Comparison of ENCODE assay signal across 8 cellular contexts in the genomic region with DNA sequence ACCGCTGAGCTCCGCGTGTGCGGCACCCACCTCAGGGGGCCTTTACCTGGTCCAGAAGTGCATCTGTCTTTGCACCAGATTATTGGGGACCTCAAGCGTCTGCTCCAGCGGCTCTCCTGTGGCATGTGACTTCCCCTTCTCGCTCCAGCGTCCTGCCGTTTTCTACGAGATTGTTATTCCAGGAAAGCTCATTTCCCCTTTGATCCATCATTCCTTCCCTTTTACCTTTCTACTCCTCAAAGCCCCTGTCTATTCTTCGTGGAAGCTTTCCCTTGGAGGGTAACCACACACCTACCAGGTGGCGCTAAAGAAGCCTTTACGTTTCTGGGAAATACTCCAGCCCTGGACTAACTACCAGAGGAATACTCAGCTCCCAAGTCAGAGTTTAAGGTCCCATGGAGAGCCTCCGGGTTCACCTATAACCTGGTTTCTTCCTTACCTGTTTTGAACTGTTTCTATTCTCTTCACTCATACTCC. TPM values are rescaled to one million over a fixed set of nuclear protein-coding genes. Genes with fewer than 3 reads are reported as not detected.
A peak's percentile ranks its signal among the peaks of the same experiment; 100 is the strongest.
DNase-seq lines count a peak whose midpoint lies in the region; ATAC-seq, FAIRE-seq and TF ChIP-seq lines count a peak whose summit lies in the region.

No MANE protein-coding gene starts in this region.

- H3K9ac ChIP-seq in HUES64 (ENCODE audit: low read depth, low read length) (peak overlapping the region; percentile 78), K562 (ENCODE audit: insufficient read depth in 1 of 2, low read depth in 2 of 2, low read length in 2 of 2) (peak overlapping the region; percentile 69 to 91), liver (ENCODE audit: low read depth in 1 of 2, low read length in 2 of 2) (peak overlapping the region; percentile 13 to 73)

- no TSS peak for BruUV-seq in K562 (replicated peaks; lab: Mats Ljungman, UMichigan)

- no peak for TF ChIP-seq POLR2A in K562 (conservative IDR thresholded peaks at IDR 0.05)
- peak in 1 of 4 donors; percentile 9 for TF ChIP-seq POLR2A in upper lobe of left lung (IDR thresholded peaks at IDR 0.05)

- H3K27ac ChIP-seq in HUES64 (ENCODE audit: low read depth, low read length) (no peak overlapping the region), K562 (ENCODE audit: extremely low read depth, low read depth, low read length) (peak overlapping the region; percentile 56; the same call in 2 of the 3 replicates), liver (ENCODE audit: low read depth in 1 of 2, low read length in 2 of 2) (peak overlapping the region; percentile 65 to 83), upper lobe of left lung (peak overlapping the region in 3 of 4 donors; percentile 79 to 93 (median 79))

- TF ChIP-seq RAD21 in K562 (CRISPR knock-in tag; conservative IDR thresholded peaks at IDR 0.05 in 1 of 2, IDR thresholded peaks at IDR 0.05 in 1 of 2), result no peak
- TF ChIP-seq RAD21 in liver (IDR thresholded peaks at IDR 0.05), result no peak

- H3K4me1 ChIP-seq in HUES64 (ENCODE audit: insufficient read depth, low read length) (no peaks in the 10 kb centered on the region; the same call in 1 of the 2 replicates), K562 (replicated peaks in 1 of 2; ENCODE audit: control insufficient read depth in 2 of 2, insufficient read depth in 2 of 2, low read length in 2 of 2) (peaks cover 18 to 38% of the 10 kb centered on the region in 2 experiments; a peak in 4 of 5 replicates), liver (ENCODE audit: control insufficient read depth in 4 of 4, insufficient read depth in 4 of 4, low read length in 3 of 4) (peaks cover 4 to 31% (median 20%) of the 10 kb centered on the region in 4 donors), upper lobe of left lung (peaks cover 18 to 29% (median 25%) of the 10 kb centered on the region in 4 donors)

- POLR2A ChIA-PET in K562 (lab: Yijun Ruan, JAX), result interaction anchor here (0.6 to 1.2 kb wide), 6 partner anchors 8 to 309 kb away, joined by 3 to 4 read pairs (median 3); no protein-coding TSS in a partner anchor

- H3K4me3 ChIP-seq in HUES64 (ENCODE audit: low read length) (peak overlapping the region; percentile 76), K562 (peak overlapping the region; percentile 70), liver (ENCODE audit: low read depth in 1 of 3, low read length in 3 of 3) (peak overlapping the region; percentile 79 to 93 (median 87)), upper lobe of left lung (peak overlapping the region; percentile 73 to 94 (median 80))

- 0 out of 3 replicates have a peak, but pooled peaks have one; percentile 11 for ATAC-seq in K562
- no peak for ATAC-seq in upper lobe of left lung (ENCODE audit: low FRiP score in 2 of 2)
- no peak for ATAC-seq in HG03469 (IDR thresholded peaks at IDR 0.05; ENCODE audit: unreplicated experiment)
- ATAC-seq in sciatic nerve, result no peak

- H3K79me2 ChIP-seq in K562 (ENCODE audit: control insufficient read depth, insufficient read depth, low read length), result peaks cover 40% of the 10 kb centered on the region

- WGBS in HUES64, result 14% methylated on average over 14 of the region's 14 CpGs
- WGBS in K562 (ENCODE audit: insufficient coverage, low coverage, missing lambda C conversion rate), result 0% methylated on average over 14 of the region's 14 CpGs
- 2% methylated on average over 14 of the region's 14 CpGs for WGBS in liver
- 3 to 6% methylated on average over 14 of the region's 14 CpGs for WGBS in upper lobe of left lung, 2 donors

- DNase-seq in COLO668 (lab: John Stamatoyannopoulos, UW; ENCODE audit: unreplicated experiment), result peak; percentile 11
- DNase-seq in K562 (ENCODE audit: extremely low read depth in 1 of 4, low spot score in 3 of 4), result peak in 2 of 4 experiments; percentile 16 to 22
- DNase-seq in upper lobe of left lung, result peak in 1 of 2 donors; percentile 30
- DNase-seq in NCI-H1092 treated with DMSO at 0.1 percent for 48 hours (lab: John Stamatoyannopoulos, UW), result no peak
- no peak for DNase-seq in sciatic nerve (ENCODE audit: low spot score)

- TF ChIP-seq EP300 in K562 (IDR thresholded peaks at IDR 0.05; ENCODE audit: low read length) (no peak), upper lobe of left lung (IDR thresholded peaks at IDR 0.05) (no peak)

- in situ Hi-C loops in K562 (cut with MboI), result no loop called here

- peak overlapping the region; percentile 50; the same call in 1 of the 2 replicates for H2AFZ ChIP-seq in K562 (ENCODE audit: low read depth, low read length)

- peak; percentile 29 for FAIRE-seq in K562 (lab: Jason Lieb, UNC)

- H3K9me1 ChIP-seq in K562 (ENCODE audit: control insufficient read depth, insufficient read depth, low read length), result no peaks in the 10 kb centered on the region

- H3K27me3 ChIP-seq in HUES64 (ENCODE audit: insufficient read depth, low read length) (peaks cover 12% of the 10 kb centered on the region), K562 (ENCODE audit: control insufficient read depth in 2 of 2, insufficient read depth in 2 of 2, low read length in 2 of 2) (no peaks in the 10 kb centered on the region), liver (ENCODE audit: control insufficient read depth in 4 of 4, insufficient read depth in 4 of 4, low read length in 3 of 4) (no peaks in the 10 kb centered on the region), upper lobe of left lung (no peaks in the 10 kb centered on the region)

- peak in 2 of 3 experiments; percentile 17 to 30; a peak in 3 of 6 replicates for TF ChIP-seq CTCF in K562 (IDR thresholded peaks at IDR 0.05 in 2 of 3, conservative IDR thresholded peaks at IDR 0.05 in 1 of 3; ENCODE audit: insufficient read depth in 2 of 3, low read depth in 1 of 3, low read length in 3 of 3)
- no peak for TF ChIP-seq CTCF in liver (IDR thresholded peaks at IDR 0.05; ENCODE audit: low read depth, low read length, missing input control)
- TF ChIP-seq CTCF in upper lobe of left lung (IDR thresholded peaks at IDR 0.05), result no peak

- peak overlapping the region; percentile 81 for H3K4me2 ChIP-seq in K562 (ENCODE audit: insufficient read depth, low read length)

- no peaks in the 10 kb centered on the region for H3K9me3 ChIP-seq in HUES64 (ENCODE audit: insufficient read depth, low read depth, low read length)
- H3K9me3 ChIP-seq in K562 (replicated peaks; ENCODE audit: control insufficient read depth, insufficient read depth, low read depth, low read length), result no peaks in the 10 kb centered on the region
- no peaks in the 10 kb centered on the region for H3K9me3 ChIP-seq in liver (ENCODE audit: control insufficient read depth in 4 of 4, low read length in 3 of 4)
- H3K9me3 ChIP-seq in upper lobe of left lung, result no peaks in the 10 kb centered on the region

- H3K36me3 ChIP-seq in HUES64 (ENCODE audit: insufficient read depth, low read length) (peaks cover 49% of the 10 kb centered on the region), K562 (ENCODE audit: control insufficient read depth, insufficient read depth, low read length) (peaks cover 53% of the 10 kb centered on the region), liver (ENCODE audit: control insufficient read depth in 4 of 4, insufficient read depth in 3 of 4, low read depth in 1 of 4, low read length in 3 of 4) (peaks cover 6 to 38% (median 34%) of the 10 kb centered on the region in 4 donors), upper lobe of left lung (peaks cover 18 to 39% (median 25%) of the 10 kb centered on the region in 4 donors)

- intact Hi-C loops in K562 (cut with micrococcal nuclease), result no loop called here
- intact Hi-C loops in sciatic nerve (cut with DNase I), result no loop called here

- CTCF ChIA-PET in K562 (lab: Yijun Ruan, JAX; ENCODE audit: low intra/inter-chr PET ratio), result no interaction called here

- peaks cover 20% of the 10 kb centered on the region; the same call in 1 of the 2 replicates for H4K20me1 ChIP-seq in K562 (replicated peaks; ENCODE audit: control insufficient read depth, insufficient read depth, low read length)

RNA-seq across cellular contexts. Expression of gene FKBP4, which starts 1.5 kb away (rescaled TPM):
- polyA plus RNA-seq in HUES64 (2013, experiment 1 of 2), result 88.0 TPM
- 86.2 TPM for polyA plus RNA-seq in HUES64 (2013, experiment 2 of 2)
- 111 and 149 TPM in 2 replicates for total RNA-seq in K562 (2011; cell fraction: chromatin; rRNA removed; ENCODE audit: low replicate concordance)
- 75.3 and 79.9 TPM in 2 replicates for total RNA-seq in K562 (2011; cell fraction: nucleolus; rRNA removed)
- 72.1 and 90.5 TPM in 2 replicates for total RNA-seq in K562 (2011; cell fraction: nucleoplasm; rRNA removed)
- 89.5 and 124 TPM in 2 replicates for total RNA-seq in K562 (2014; rRNA removed)
- 98.1 and 105 TPM in 2 replicates for total RNA-seq in K562 (2014; rRNA removed; fragmentation: Illumina TruSeq; extraction: Trizol)
- total RNA-seq in K562 (2015; rRNA removed; fragmentation: Illumina TruSeq; extraction: Trizol), result 98.5 and 98.7 TPM in 2 replicates
- 154 and 158 TPM in 2 replicates for total RNA-seq in K562 (2021)
- polyA plus RNA-seq in K562 (2011; rRNA removed), result 70.7 and 90.1 TPM in 2 replicates
- polyA plus RNA-seq in K562 (2011; cell fraction: cytosol; rRNA removed), result 59.7 and 61.4 TPM in 2 replicates
- 77.0 and 87.5 TPM in 2 replicates for polyA plus RNA-seq in K562 (2011; cell fraction: nucleus; rRNA removed)
- 52.3 and 118 TPM in 2 replicates for polyA plus RNA-seq in K562 (2012)
- 115 and 144 TPM in 2 replicates for polyA plus RNA-seq in K562 (2014; fragmentation: Illumina TruSeq; extraction: Trizol)
- 10 to 100 TPM; 16.3 to 30.9 TPM for polyA plus RNA-seq in K562 (2014; fragmentation: Nextera tagmentation; extraction: Ambion mirVana)
- polyA plus RNA-seq in K562 (2014; rRNA removed), result 82.4 and 90.7 TPM in 2 replicates
- polyA minus RNA-seq in K562 (2011; rRNA and poly(A)+ RNA removed), result 102 and 125 TPM in 2 replicates
- polyA minus RNA-seq in K562 (2011; cell fraction: cytosol; rRNA and poly(A)+ RNA removed), result 53.3 and 73.9 TPM in 2 replicates
- polyA minus RNA-seq in K562 (2011; cell fraction: nucleus; rRNA and poly(A)+ RNA removed), result 59.9 and 81.8 TPM in 2 replicates
- 10 to 100 TPM; 29.9 to 38.7 TPM for total RNA-seq in liver
- polyA plus RNA-seq in liver, result 10 to 100 TPM; 21.3 to 33.3 TPM
- 10 to 100 TPM; 19.1 to 62.8 (median 29.8) TPM for total RNA-seq in upper lobe of left lung
- total RNA-seq in sciatic nerve, result 63.9 TPM

RNA-seq across cellular contexts. Expression of gene ITFG2, which starts 16.2 kb away (rescaled TPM):
- 18.5 TPM for polyA plus RNA-seq in HUES64 (2013, experiment 1 of 2)
- polyA plus RNA-seq in HUES64 (2013, experiment 2 of 2), result 12.8 TPM
- 82.9 and 129 TPM in 2 replicates for total RNA-seq in K562 (2011; cell fraction: chromatin; rRNA removed; ENCODE audit: low replicate concordance)
- 71.0 and 80.7 TPM in 2 replicates for total RNA-seq in K562 (2011; cell fraction: nucleolus; rRNA removed)
- 91.7 and 103 TPM in 2 replicates for total RNA-seq in K562 (2011; cell fraction: nucleoplasm; rRNA removed)
- 18.3 and 23.3 TPM in 2 replicates for total RNA-seq in K562 (2014; rRNA removed)
- 14.5 and 15.0 TPM in 2 replicates for total RNA-seq in K562 (2014; rRNA removed; fragmentation: Illumina TruSeq; extraction: Trizol)
- 17.7 and 18.9 TPM in 2 replicates for total RNA-seq in K562 (2015; rRNA removed; fragmentation: Illumina TruSeq; extraction: Trizol)
- total RNA-seq in K562 (2021), result 18.2 and 20.0 TPM in 2 replicates
- 14.2 and 15.3 TPM in 2 replicates for polyA plus RNA-seq in K562 (2011; rRNA removed)
- polyA plus RNA-seq in K562 (2011; cell fraction: cytosol; rRNA removed), result 13.9 and 16.2 TPM in 2 replicates
- 27.4 and 42.2 TPM in 2 replicates for polyA plus RNA-seq in K562 (2011; cell fraction: nucleus; rRNA removed)
- polyA plus RNA-seq in K562 (2012), result 20.9 and 34.7 TPM in 2 replicates
- 19.4 and 30.3 TPM in 2 replicates for polyA plus RNA-seq in K562 (2014; fragmentation: Illumina TruSeq; extraction: Trizol)
- 10 to 100 TPM; 21.7 to 22.8 TPM for polyA plus RNA-seq in K562 (2014; fragmentation: Nextera tagmentation; extraction: Ambion mirVana)
- 19.9 and 31.1 TPM in 2 replicates for polyA plus RNA-seq in K562 (2014; rRNA removed)
- 24.9 and 33.1 TPM in 2 replicates for polyA minus RNA-seq in K562 (2011; rRNA and poly(A)+ RNA removed)
- polyA minus RNA-seq in K562 (2011; cell fraction: cytosol; rRNA and poly(A)+ RNA removed), result 16.4 and 17.1 TPM in 2 replicates
- 20.2 and 29.7 TPM in 2 replicates for polyA minus RNA-seq in K562 (2011; cell fraction: nucleus; rRNA and poly(A)+ RNA removed)
- 10 to 100 TPM in 1 of 2 donors, 1 to 10 TPM in 1; 9.3 to 26.3 TPM for total RNA-seq in liver
- 10 to 100 TPM in 1 of 2 donors, 1 to 10 TPM in 1; 7.5 to 13.4 TPM for polyA plus RNA-seq in liver
- total RNA-seq in upper lobe of left lung, result 100 to 1,000 TPM in 1 of 6 donors, 10 to 100 TPM in 5; 34.0 to 388 (median 41.0) TPM
- total RNA-seq in sciatic nerve, result 47.8 TPM

RNA-seq across cellular contexts. Expression of gene NRIP2, which starts 38.6 kb away (rescaled TPM):
- 0.15 TPM for polyA plus RNA-seq in HUES64 (2013, experiment 1 of 2)
- polyA plus RNA-seq in HUES64 (2013, experiment 2 of 2), result 0.19 TPM
- 0.16 TPM in 1 of 2 replicates, not detected in the other for total RNA-seq in K562 (2011; cell fraction: chromatin; rRNA removed; ENCODE audit: low replicate concordance)
- not detected in 2 replicates for total RNA-seq in K562 (2011; cell fraction: nucleolus; rRNA removed)
- total RNA-seq in K562 (2011; cell fraction: nucleoplasm; rRNA removed), result not detected in 2 replicates
- total RNA-seq in K562 (2014; rRNA removed) (not detected in 2 replicates), K562 (2014; rRNA removed; fragmentation: Illumina TruSeq; extraction: Trizol) (not detected in 2 replicates), K562 (2015; rRNA removed; fragmentation: Illumina TruSeq; extraction: Trizol) (not detected in 2 replicates), K562 (2021) (not detected in 2 replicates), liver (under 1 TPM; 0.19 to 0.25 TPM), upper lobe of left lung (under 1 TPM in 2 of 6 donors, not detected in 4; 0.23 to 0.74 TPM), sciatic nerve (73.4 TPM)
- polyA plus RNA-seq in K562 (2011; rRNA removed) (0.03 TPM in 1 of 2 replicates, not detected in the other), K562 (2014; fragmentation: Illumina TruSeq; extraction: Trizol) (not detected in 2 replicates), K562 (2014; fragmentation: Nextera tagmentation; extraction: Ambion mirVana) (under 1 TPM; 0.07 to 0.10 TPM), K562 (2014; rRNA removed) (not detected in 2 replicates), liver (under 1 TPM; 0.21 to 0.46 TPM)
- not detected in 2 replicates for polyA plus RNA-seq in K562 (2011; cell fraction: cytosol; rRNA removed)
- polyA plus RNA-seq in K562 (2011; cell fraction: nucleus; rRNA removed), result not detected in 2 replicates
- polyA plus RNA-seq in K562 (2012), result 0.72 and 0.83 TPM in 2 replicates
- polyA minus RNA-seq in K562 (2011; rRNA and poly(A)+ RNA removed), result not detected in 2 replicates
- not detected in 2 replicates for polyA minus RNA-seq in K562 (2011; cell fraction: cytosol; rRNA and poly(A)+ RNA removed)
- not detected in 2 replicates for polyA minus RNA-seq in K562 (2011; cell fraction: nucleus; rRNA and poly(A)+ RNA removed)

Comparison
In these comparisons a context has a peak if more than half of its experiments do, and no peak if none do; other contexts are left out.
1. CTCF ChIP-seq: peak in K562 (2 of 3); none in liver (single experiment) and upper lobe of left lung (0 of 6).
2. RNA of gene NRIP2, which starts 38.6 kb away (total RNA-seq): 73.4 TPM in sciatic nerve (single experiment); 0.19 to 0.25 TPM in liver, 0.23 to 0.74 TPM in upper lobe of left lung and 0.16 TPM in K562; every median in the first group is over 10 times any median in the second.
3. Peak in every context shown above with its lines, with median percentiles within 50 percentile points of each other: H3K4me3 ChIP-seq and H3K9ac ChIP-seq.